Comparison of ENCODE assay signal across 12 cellular contexts in genomic region chr5:131110256-131110594, GRCh38. TPM values are rescaled to one million over a fixed set of nuclear protein-coding genes. Genes with fewer than 3 reads are reported as not detected.
A peak's percentile ranks its signal among the peaks of the same experiment; 100 is the strongest.
DNase-seq lines count a peak whose midpoint lies in the region; TF ChIP-seq lines count a peak whose summit lies in the region.
"Had no signal": no experiment of that assay in that cellular context is flagged by ENCODE, and none has a peak within 500 bp of the region (broad histone marks: within the 10 kb centered on the region; RNA-seq: fewer than 3 reads in every experiment).

No MANE protein-coding gene starts in this region.

- H3K4me3 Mint-ChIP-seq in CD14-positive monocyte (no peak overlapping the region), glutamatergic neuron (ENCODE audit: unreplicated experiment) (no peak overlapping the region)

- H3K4me1 ChIP-seq in ACC112 (ENCODE audit: control insufficient read depth, insufficient read depth, low read length, unreplicated experiment) (no peaks in the 10 kb centered on the region), OCI-LY7 (ENCODE audit: insufficient read depth, low read length, poor library complexity, severe bottlenecking) (no peaks in the 10 kb centered on the region)
- H3K4me1 ChIP-seq: Peyer's patch had no signal

- no peaks in the 10 kb centered on the region for H3K9me3 ChIP-seq in OCI-LY7 (ENCODE audit: low read length)
- H3K9me3 ChIP-seq: Peyer's patch had no signal

- POLR2A ChIA-PET in OCI-LY7 (lab: Charles Lee) = no interaction called here

- no peaks in the 10 kb centered on the region for H3K9me3 Mint-ChIP-seq in CD14-positive monocyte
- H3K9me3 Mint-ChIP-seq in glutamatergic neuron (ENCODE audit: unreplicated experiment) = no peaks in the 10 kb centered on the region

- H3K36me3 Mint-ChIP-seq in CD14-positive monocyte (no peaks in the 10 kb centered on the region), glutamatergic neuron (ENCODE audit: unreplicated experiment) (no peaks in the 10 kb centered on the region)

- no peaks in the 10 kb centered on the region for H3K79me2 ChIP-seq in ACC112 (ENCODE audit: control insufficient read depth, insufficient read depth, low read length, unreplicated experiment)
- H3K79me2 ChIP-seq in OCI-LY7 (ENCODE audit: insufficient read depth, low read depth, low read length) = no peaks in the 10 kb centered on the region

- H3K4me3 ChIP-seq in ACC112 (ENCODE audit: low read depth, low read length) (peak overlapping the region; percentile 40), OCI-LY7 (ENCODE audit: low read depth, low read length, poor library complexity, severe bottlenecking) (no peak overlapping the region)
- H3K4me3 ChIP-seq: BLaER1 treated with 17β-estradiol and CSF1 and Interleukin-3, amounts not matched to agents 10 nM and 100 nM; Peyer's patch had no signal

- H3K27me3 ChIP-seq in ACC112 (ENCODE audit: insufficient read depth, low read length) = no peaks in the 10 kb centered on the region
- H3K27me3 ChIP-seq: BLaER1 treated with 17β-estradiol and CSF1 and Interleukin-3, amounts not matched to agents 10 nM and 100 nM; Peyer's patch had no signal

- no peaks in the 10 kb centered on the region for H4K20me1 ChIP-seq in OCI-LY7 (ENCODE audit: insufficient read depth, low read length)
- H4K20me1 ChIP-seq: BLaER1 treated with 17β-estradiol and CSF1 and Interleukin-3, amounts not matched to agents 10 nM and 100 nM had no signal

- no peak overlapping the region for H3K27ac Mint-ChIP-seq in CD14-positive monocyte
- H3K27ac Mint-ChIP-seq in glutamatergic neuron (ENCODE audit: unreplicated experiment) = no peak overlapping the region

- H3K36me3 ChIP-seq in ACC112 (ENCODE audit: insufficient read depth, low read length) = no peaks in the 10 kb centered on the region
- H3K36me3 ChIP-seq in OCI-LY7 (ENCODE audit: insufficient read depth, low read length) = no peaks in the 10 kb centered on the region
- H3K36me3 ChIP-seq: BLaER1 treated with 17β-estradiol and CSF1 and Interleukin-3, amounts not matched to agents 10 nM and 100 nM; Peyer's patch had no signal

- DNase-seq in CD14-positive monocyte (ENCODE audit: low spot score) (no peak), OCI-LY7 (ENCODE audit: low spot score) (no peak), glutamatergic neuron (no peak), SIG-M5 treated with dmso at 0.1 percent for 504 hours (lab: John Stamatoyannopoulos, UW; ENCODE audit: unreplicated experiment) (no peak), GM19238 (ENCODE audit: insufficient read length, low spot score) (no peak), SIG-M5 (lab: John Stamatoyannopoulos, UW) (no peak)
- DNase-seq: DMS79, NCI-H1436 treated with DMSO at 0.1 percent for 48 hours, NCI-H2029 had no signal

- no TSS peak for BruUV-seq in OCI-LY7 (replicated peaks; lab: Mats Ljungman, UMichigan)

- H2AFZ ChIP-seq in ACC112 (ENCODE audit: low read length, unreplicated experiment) = peak overlapping the region; percentile 59
- H2AFZ ChIP-seq in OCI-LY7 (ENCODE audit: low read length) = no peak overlapping the region

- no peaks in the 10 kb centered on the region for H3K9me2 ChIP-seq in OCI-LY7 (ENCODE audit: insufficient read depth, low read length)

- H3K27ac ChIP-seq in ACC112 (ENCODE audit: low read depth, low read length) (no peak overlapping the region), OCI-LY7 (ENCODE audit: low read depth, low read length, poor library complexity, severe bottlenecking) (no peak overlapping the region)
- H3K27ac ChIP-seq: Peyer's patch had no signal

- CTCF ChIA-PET in OCI-LY7 (lab: Charles Lee; ENCODE audit: unreplicated experiment) = no interaction called here

- H3K4me2 ChIP-seq in OCI-LY7 (ENCODE audit: low read length) = no peak overlapping the region

- TF ChIP-seq CTCF in CD14-positive monocyte (IDR thresholded peaks at IDR 0.05) (peak; percentile 32), OCI-LY7 (conservative IDR thresholded peaks at IDR 0.05; ENCODE audit: low read length) (peak; percentile 28; the same call in 1 of the 2 replicates), glutamatergic neuron (IDR thresholded peaks at IDR 0.05; ENCODE audit: partially characterized antibody, unreplicated experiment) (peak; percentile 11)

- intact Hi-C loops in CD14-positive monocyte (cut with micrococcal nuclease) (loop anchor here in 1 of 2 donors (5.0 to 10.0 kb wide), 2 partner anchors 1205 to 1338 kb away; partner anchors contain the start of gene CHSY3), OCI-LY7 (cut with micrococcal nuclease; ENCODE audit: unreplicated experiment) (loop anchor here (2.0 to 5.0 kb wide), 2 partner anchors 1001 to 1338 kb away; no protein-coding TSS in a partner anchor)

- H3K4me1 Mint-ChIP-seq in CD14-positive monocyte (peaks cover 22% of the 10 kb centered on the region), glutamatergic neuron (ENCODE audit: low read depth, unreplicated experiment) (no peaks in the 10 kb centered on the region)

- no peaks in the 10 kb centered on the region for H3K27me3 Mint-ChIP-seq in CD14-positive monocyte (ENCODE audit: low read depth in 3 of 3)
- H3K27me3 Mint-ChIP-seq in glutamatergic neuron (ENCODE audit: unreplicated experiment) = no peaks in the 10 kb centered on the region

RNA-seq across cellular contexts. Expression of gene HINT1, which starts 54.8 kb away (rescaled TPM):
- 100 to 1,000 TPM; 191 to 223 TPM for polyA plus RNA-seq in CD14-positive monocyte
- 205 and 343 TPM in 2 replicates for total RNA-seq in OCI-LY7 (2014; rRNA removed; shearing (Covaris generic))
- total RNA-seq in OCI-LY7 (2022) = 246 and 253 TPM in 2 replicates
- 180 TPM for total RNA-seq in glutamatergic neuron (ENCODE audit: unreplicated experiment)
